8 cellular contexts compared by ENCODE assay signal in the genomic region with DNA sequence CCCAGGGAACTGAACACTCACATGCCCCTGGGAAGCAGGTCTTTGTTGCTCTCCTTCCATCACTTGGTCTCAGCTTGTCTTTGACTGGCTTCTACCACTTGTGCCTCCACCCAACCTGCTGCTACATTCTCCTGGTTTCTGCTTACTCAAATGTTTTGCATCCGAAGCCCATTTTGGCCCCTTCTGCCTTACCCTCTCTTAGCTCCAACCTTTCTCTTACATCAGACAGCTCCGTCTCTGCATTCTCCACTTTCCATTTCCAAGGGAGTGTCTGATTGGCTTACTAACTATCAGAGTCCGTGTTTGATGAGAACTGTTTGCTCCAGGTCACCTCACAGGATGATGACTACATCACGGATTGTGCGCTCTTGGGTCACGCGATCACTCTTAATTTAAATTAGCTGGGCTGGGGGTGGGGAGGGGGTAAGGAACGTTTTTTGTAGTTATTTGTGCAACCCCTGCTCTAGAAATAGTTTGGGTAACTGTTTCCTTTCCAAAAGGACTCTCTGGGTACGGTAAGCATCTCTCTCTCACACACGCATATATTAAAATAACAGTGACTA. TPM values are rescaled to one million over a fixed set of nuclear protein-coding genes. Genes with fewer than 3 reads are reported as not detected.
DNase-seq lines count a peak whose midpoint lies in the region; ATAC-seq, FAIRE-seq and TF ChIP-seq lines count a peak whose summit lies in the region.

No MANE protein-coding gene starts in this region.

- no peak for TF ChIP-seq EP300 in transverse colon (IDR thresholded peaks at IDR 0.05; ENCODE audit: low read depth)

- H3K4me1 ChIP-seq in A673 (ENCODE audit: insufficient read depth, low read length, poor library complexity, severe bottlenecking) (peaks cover 19% of the 10 kb centered on the region), transverse colon (peaks cover 0 to 28% (median 8%) of the 10 kb centered on the region in 4 donors)

- H3K27ac Mint-ChIP-seq in WTC11 (peak overlapping the region; percentile 94), naive B cell (peak overlapping the region in 5 of 6 donors; percentile 77 to 98 (median 93))

- H3K36me3 Mint-ChIP-seq in WTC11 = no peaks in the 10 kb centered on the region
- no peaks in the 10 kb centered on the region for H3K36me3 Mint-ChIP-seq in naive B cell

- WGBS in transverse colon (ENCODE audit: low coverage in 1 of 2), 2 donors = 16 to 18% methylated on average over 9 to 10 of the region's 10 CpGs

- POLR2A ChIA-PET in A673 (lab: Charles Lee; ENCODE audit: low non-redundant PET) = no interaction called here
- POLR2A ChIA-PET in WTC11 (lab: Charles Lee) = interaction anchor here (0.5 to 2.6 kb wide), 3 partner anchors 12 to 349 kb away, joined by 3 to 10 read pairs (median 5); no protein-coding TSS in a partner anchor

- no TSS peak for BruUV-seq in A673 (replicated peaks; lab: Mats Ljungman, UMichigan)

- peak overlapping the region; percentile 81 for H3K27ac ChIP-seq in A673 (ENCODE audit: low read depth, low read length, poor library complexity, severe bottlenecking)
- peak overlapping the region; percentile 80 to 93 (median 90) for H3K27ac ChIP-seq in transverse colon

- H3K36me3 ChIP-seq in A673 (ENCODE audit: insufficient read depth, low read length, poor library complexity, severe bottlenecking) (no peaks in the 10 kb centered on the region), transverse colon (no peaks in the 10 kb centered on the region)

- no peaks in the 10 kb centered on the region; the same call in 1 of the 2 replicates for H3K27me3 Mint-ChIP-seq in WTC11 (ENCODE audit: low read depth)
- H3K27me3 Mint-ChIP-seq in naive B cell = no peaks in the 10 kb centered on the region

- DNase-seq in A673 (ENCODE audit: low spot score) (peak; percentile 13), NCI-H146 (lab: John Stamatoyannopoulos, UW) (peak; percentile 91), WTC11 (ENCODE audit: low spot score) (no peak), naive B cell (peak; percentile 41), transverse colon (peak; percentile 44), frontal cortex (ENCODE audit: low spot score in 2 of 2) (no peak)
- DNase-seq in effector CD8-positive, alpha-beta T cell (lab: John Stamatoyannopoulos, UW) = peak; percentile 2

- no peak for FAIRE-seq in frontal cortex (lab: Jason Lieb, UNC)

- TF ChIP-seq POLR2A in transverse colon (IDR thresholded peaks at IDR 0.05) = no peak

- H3K4me3 ChIP-seq in A673 (ENCODE audit: low read depth, low read length, poor library complexity, severe bottlenecking) (peak overlapping the region; percentile 77), transverse colon (peak overlapping the region in 3 of 4 donors; percentile 85 to 95 (median 94))

- H3K4me1 Mint-ChIP-seq in WTC11 (peaks cover 31% of the 10 kb centered on the region), naive B cell (peaks cover 12 to 23% (median 12%) of the 10 kb centered on the region in 3 donors)

- intact Hi-C loops in A673 (cut with micrococcal nuclease; ENCODE audit: unreplicated experiment) (no loop called here), transverse colon (cut with DNase I; ENCODE audit: low total_unique reads) (no loop called here)

- peak overlapping the region; percentile 85 for H3K4me3 Mint-ChIP-seq in WTC11
- H3K4me3 Mint-ChIP-seq in naive B cell = peak overlapping the region in 4 of 8 donors; percentile 93 to 98 (median 96)

- H3K9me3 ChIP-seq in A673 (ENCODE audit: low read depth, low read length, poor library complexity, severe bottlenecking) (no peaks in the 10 kb centered on the region), transverse colon (no peaks in the 10 kb centered on the region)

- in situ Hi-C loops in transverse colon (cut with MboI; ENCODE audit: low pct_ligation_motif_present in 1 of 4, low pct_unique_long_range_greater_than_20kb in 1 of 4, low sequenced_read_pairs in 3 of 4) = no loop called here

- CTCF ChIA-PET in A673 (lab: Charles Lee) (no interaction called here), WTC11 (lab: Charles Lee) (interaction anchor here (1.3 kb wide), 2 partner anchors 39 to 212 kb away, joined by 4 read pairs; a partner anchor contains a TSS)

- TF ChIP-seq CTCF in A673 (conservative IDR thresholded peaks at IDR 0.05; ENCODE audit: low read depth, low read length) (no peak), WTC11 (IDR thresholded peaks at IDR 0.05) (no peak), transverse colon (IDR thresholded peaks at IDR 0.05) (no peak)

- H3K27me3 ChIP-seq in A673 (replicated peaks; ENCODE audit: insufficient read depth, low read depth, low read length, poor library complexity) (no peaks in the 10 kb centered on the region), transverse colon (no peaks in the 10 kb centered on the region)

- no peaks in the 10 kb centered on the region for H3K9me3 Mint-ChIP-seq in WTC11
- H3K9me3 Mint-ChIP-seq in naive B cell = no peaks in the 10 kb centered on the region

- ATAC-seq in GM18868 (IDR thresholded peaks at IDR 0.05; ENCODE audit: unreplicated experiment) (peak; percentile 38), WTC11 (peak; percentile 20), naive B cell (ENCODE audit: low read depth in 2 of 2) (peak in 1 of 2 donors; percentile 7)

TF ChIP-seq in WTC11, 78 proteins besides CTCF, POLR2A, EP300 and RAD21:
- TF ChIP-seq NFE2L1 (CRISPR knock-in tag; IDR thresholded peaks at IDR 0.05) (no peak), ZNF138 (CRISPR knock-in tag; conservative IDR thresholded peaks at IDR 0.05) (0 out of 2 replicates have a peak, but pooled peaks have one; percentile 14), PRRX2 (CRISPR knock-in tag; IDR thresholded peaks at IDR 0.05) (0 out of 2 replicates have a peak, but pooled peaks have one; percentile 21)
- TF ChIP-seq, protein P1, sequence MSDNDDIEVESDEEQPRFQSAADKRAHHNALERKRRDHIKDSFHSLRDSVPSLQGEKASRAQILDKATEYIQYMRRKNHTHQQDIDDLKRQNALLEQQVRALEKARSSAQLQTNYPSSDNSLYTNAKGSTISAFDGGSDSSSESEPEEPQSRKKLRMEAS (CRISPR knock-in tag; IDR thresholded peaks at IDR 0.05) = 0 out of 2 replicates have a peak, but pooled peaks have one; percentile 29

RNA-seq across cellular contexts. Expression of a gene that starts 0.8 kb away (rescaled TPM):
- total RNA-seq in A673 (2021) (65.9 and 98.5 TPM in 2 replicates), WTC11 (2021) (111 to 117 TPM (median 116 TPM) in 3 replicates), transverse colon (10 to 100 TPM in 3 of 4 donors, not detected in 1; 26.2 to 73.5 (median 60.2) TPM), frontal cortex (55.4 TPM)
- polyA plus RNA-seq in naive B cell (ENCODE audit: low read depth in 6 of 6) = 10 to 100 TPM; 72.3 to 99.0 (median 87.8) TPM

RNA-seq across cellular contexts. Expression of a gene that starts 39.6 kb away (rescaled TPM):
- total RNA-seq in A673 (2021) (63.4 and 64.9 TPM in 2 replicates), WTC11 (2021) (51.0 to 55.1 TPM (median 54.6 TPM) in 3 replicates), transverse colon (10 to 100 TPM; 33.5 to 74.4 (median 48.6) TPM), frontal cortex (133 TPM)
- polyA plus RNA-seq in naive B cell (ENCODE audit: low read depth in 6 of 6) = 10 to 100 TPM; 17.5 to 28.4 (median 21.7) TPM

Comparison
In these comparisons a context has a peak if more than half of its experiments do, and no peak if none do; other contexts are left out.
1. DNase-seq: peak in A673 (single experiment), NCI-H146 (single experiment), effector CD8-positive, alpha-beta T cell (single experiment), naive B cell (single experiment) and transverse colon (single experiment); none in WTC11 (single experiment) and frontal cortex (0 of 2).